ENCODE assay signal across 8 cellular contexts in genomic region chr16:16127469-16128116, GRCh38.
A peak's percentile ranks its signal among the peaks of the same experiment; 100 is the strongest.
DNase-seq lines count a peak whose midpoint lies in the region; ATAC-seq and TF ChIP-seq lines count a peak whose summit lies in the region.

No MANE protein-coding gene starts in this region.

- no peaks in the 10 kb centered on the region for H3K4me1 ChIP-seq in DND-41 (ENCODE audit: insufficient read depth, low read length)

- no peak overlapping the region for H3K4me3 ChIP-seq in DND-41 (ENCODE audit: low read depth in 1 of 2, low read length in 2 of 2)

- no peaks in the 10 kb centered on the region for H3K79me2 ChIP-seq in DND-41 (ENCODE audit: insufficient read depth, low read length)

- H3K9ac ChIP-seq in DND-41 (ENCODE audit: low read depth, low read length), result no peak overlapping the region

- no peaks in the 10 kb centered on the region for H3K27me3 ChIP-seq in DND-41 (ENCODE audit: insufficient read depth, low read length, poor library complexity)

- peak; percentile 74 for DNase-seq in DND-41
- DNase-seq in SW480 (ENCODE audit: low spot score), result peak; percentile 51
- DNase-seq in activated naive CD8-positive, alpha-beta T cell treated with anti-CD3 and anti-CD28 coated beads, Interleukin-2, amount 50 U/mL, for 16 hours (ENCODE audit: low read depth, low spot score), result peak; percentile 34
- DNase-seq in left cardiac atrium, result peak; percentile 60
- DNase-seq in renal cortical epithelial cell (ENCODE audit: low read depth), result peak; percentile 55

- no peak overlapping the region for H3K27ac ChIP-seq in DND-41 (ENCODE audit: low read length)

- no peak overlapping the region for H3K4me2 ChIP-seq in DND-41 (ENCODE audit: insufficient read depth, low read length)

- TF ChIP-seq RAD21 in Ishikawa (IDR thresholded peaks at IDR 0.05; ENCODE audit: low read depth), result peak; percentile 89

- ATAC-seq in DND-41 (ENCODE audit: insufficient read depth, low read depth), result peak; percentile 81
- peak; percentile 85 to 87 for ATAC-seq in left cardiac atrium
- no peak for ATAC-seq in HG02763 (IDR thresholded peaks at IDR 0.05; ENCODE audit: unreplicated experiment)
- ATAC-seq in GM21576 (IDR thresholded peaks at IDR 0.05; ENCODE audit: unreplicated experiment), result no peak

- H2AFZ ChIP-seq in DND-41 (ENCODE audit: low read depth, low read length), result no peak overlapping the region

- peaks cover 8% of the 10 kb centered on the region for H3K9me3 ChIP-seq in DND-41 (ENCODE audit: insufficient read depth, low read length, severe bottlenecking)

- H3K36me3 ChIP-seq in DND-41 (ENCODE audit: insufficient read depth, low read length), result peaks cover 82% of the 10 kb centered on the region

- TF ChIP-seq EP300 in Ishikawa (IDR thresholded peaks at IDR 0.05; ENCODE audit: borderline replicate concordance), result no peak

- intact Hi-C loops in left cardiac atrium (cut with DNase I), result loop anchor here (1.0 to 10.0 kb wide), 5 partner anchors 93 to 360 kb away; no protein-coding TSS in a partner anchor

- peak; percentile 86 for TF ChIP-seq CTCF in DND-41 (IDR thresholded peaks at IDR 0.05; ENCODE audit: borderline replicate concordance, extremely low read depth, low read length, poor library complexity, severe bottlenecking)

- H4K20me1 ChIP-seq in DND-41 (ENCODE audit: insufficient read depth, low read length), result no peaks in the 10 kb centered on the region

TF ChIP-seq in Ishikawa, 13 proteins besides CTCF, POLR2A, EP300 and RAD21:
- peak; percentile 42 for TF ChIP-seq TEAD4 (IDR thresholded peaks at IDR 0.05)
- TF ChIP-seq ZBTB7A (IDR thresholded peaks at IDR 0.05; ENCODE audit: low read depth), result no peak

Comparison
In these comparisons a context has a peak if more than half of its experiments do, and no peak if none do; other contexts are left out.
1. ATAC-seq: peak in DND-41 (single experiment) and left cardiac atrium (2 of 2); none in HG02763 (single experiment) and GM21576 (single experiment).
2. Peak in every context shown above with its lines, with median percentiles within 50 percentile points of each other: DNase-seq.